17 cellular contexts compared by ENCODE assay signal in genomic region chr3:42077785-42078184, GRCh38. TPM values are rescaled to one million over a fixed set of nuclear protein-coding genes. Genes with fewer than 3 reads are reported as not detected.
DNase-seq lines count a peak whose midpoint lies in the region; ATAC-seq, FAIRE-seq and TF ChIP-seq lines count a peak whose summit lies in the region.
"Had no signal": no experiment of that assay in that cellular context is flagged by ENCODE, and none has a peak within 500 bp of the region (broad histone marks: within the 10 kb centered on the region; RNA-seq: fewer than 3 reads in every experiment).

No MANE protein-coding gene starts in this region.

- H3K9ac ChIP-seq in astrocyte (ENCODE audit: low read length) (no peak overlapping the region), smooth muscle cell (ENCODE audit: low read depth) (no peak overlapping the region)

- H3K27me3 ChIP-seq in astrocyte (ENCODE audit: insufficient read depth, low read length) = no peaks in the 10 kb centered on the region
- H3K27me3 ChIP-seq in right atrium auricular region = no peaks in the 10 kb centered on the region
- H3K27me3 ChIP-seq in smooth muscle cell (ENCODE audit: low read depth) = no peaks in the 10 kb centered on the region
- no peaks in the 10 kb centered on the region for H3K27me3 ChIP-seq in upper lobe of right lung

- FAIRE-seq in astrocyte (lab: Jason Lieb, UNC) = no peak

- intact Hi-C loops in upper lobe of right lung (cut with DNase I) = loop anchor here (10.0 kb wide), 1 partner anchor 63 kb away; no protein-coding TSS in a partner anchor

- H3K9me3 Mint-ChIP-seq in IgD-negative memory B cell (peaks cover 0 to 4% (median 0%) of the 10 kb centered on the region in 3 donors), astrocyte (ENCODE audit: unreplicated experiment) (peaks cover 2% of the 10 kb centered on the region)
- H3K9me3 Mint-ChIP-seq: dendritic cell treated with granulocyte-macrophage colony-stimulating factor and Interleukin-4, amounts not matched to agents 40 ng/mL and 50 ng/mL, for 4 days; immature natural killer cell had no signal

- no peak for TF ChIP-seq CTCF in astrocyte (IDR thresholded peaks at IDR 0.05; ENCODE audit: insufficient read depth, low read depth, low read length)
- TF ChIP-seq CTCF in right atrium auricular region (IDR thresholded peaks at IDR 0.05) = no peak
- TF ChIP-seq CTCF in smooth muscle cell (IDR thresholded peaks at IDR 0.05; ENCODE audit: borderline replicate concordance, insufficient read depth, poor library complexity, severe bottlenecking) = no peak
- TF ChIP-seq CTCF in upper lobe of right lung (IDR thresholded peaks at IDR 0.05) = no peak

- DNase-seq in astrocyte (ENCODE audit: low read depth) (no peak), right atrium auricular region (ENCODE audit: low spot score) (no peak), smooth muscle cell (lab: John Stamatoyannopoulos, UW; ENCODE audit: unreplicated experiment) (no peak), GDM1 (lab: John Stamatoyannopoulos, UW) (no peak), upper lobe of right lung (no peak)
- DNase-seq: activated CD4-positive, alpha-beta T cell treated with anti-CD3 and anti-CD28 coated beads for 1 hour; EL; immature natural killer cell; NCI-H1048; NCI-H2081 treated with DMSO at 0.1 percent for 48 hours; NCI-H524 treated with DMSO at 0.1 percent for 48 hours; T1000 had no signal

- H4K20me1 ChIP-seq in astrocyte (ENCODE audit: insufficient read depth, low read length) (peaks cover 36% of the 10 kb centered on the region), smooth muscle cell (ENCODE audit: low read depth) (peaks cover 7% of the 10 kb centered on the region)

- H3K4me1 ChIP-seq in astrocyte (ENCODE audit: insufficient read depth, low read length) = peaks cover 20% of the 10 kb centered on the region
- H3K4me1 ChIP-seq in right atrium auricular region = peaks cover 0 to 71% of the 10 kb centered on the region in 2 donors
- H3K4me1 ChIP-seq in smooth muscle cell (ENCODE audit: low read depth) = peaks cover 18% of the 10 kb centered on the region
- peaks cover 39% of the 10 kb centered on the region for H3K4me1 ChIP-seq in upper lobe of right lung

- no peak overlapping the region for H3K4me3 Mint-ChIP-seq in IgD-negative memory B cell
- H3K4me3 Mint-ChIP-seq in astrocyte (ENCODE audit: unreplicated experiment) = no peak overlapping the region
- H3K4me3 Mint-ChIP-seq: dendritic cell treated with granulocyte-macrophage colony-stimulating factor and Interleukin-4, amounts not matched to agents 40 ng/mL and 50 ng/mL, for 4 days; immature natural killer cell had no signal

- H3K27ac Mint-ChIP-seq in IgD-negative memory B cell = peak overlapping the region; percentile 62 to 89 (median 81)
- peak overlapping the region; percentile 89 for H3K27ac Mint-ChIP-seq in astrocyte (ENCODE audit: unreplicated experiment)
- H3K27ac Mint-ChIP-seq: dendritic cell treated with granulocyte-macrophage colony-stimulating factor and Interleukin-4, amounts not matched to agents 40 ng/mL and 50 ng/mL, for 4 days had no signal

- H3K27ac ChIP-seq in astrocyte (ENCODE audit: low read depth, low read length) (no peak overlapping the region), right atrium auricular region (peak overlapping the region; percentile 63 to 85), smooth muscle cell (ENCODE audit: low read depth) (peak overlapping the region; percentile 23), upper lobe of right lung (no peak overlapping the region)

- H3K36me3 Mint-ChIP-seq in IgD-negative memory B cell = peaks cover 3% of the 10 kb centered on the region
- peaks cover 2% of the 10 kb centered on the region for H3K36me3 Mint-ChIP-seq in astrocyte (ENCODE audit: low read depth, unreplicated experiment)
- H3K36me3 Mint-ChIP-seq: immature natural killer cell had no signal

- no peak overlapping the region for H2AFZ ChIP-seq in astrocyte (ENCODE audit: low read depth, low read length)
- no peak overlapping the region for H2AFZ ChIP-seq in smooth muscle cell (ENCODE audit: low read depth)

- no peak overlapping the region for H3K4me3 ChIP-seq in astrocyte (ENCODE audit: insufficient read depth, low read depth, low read length)
- no peak overlapping the region for H3K4me3 ChIP-seq in right atrium auricular region
- H3K4me3 ChIP-seq in smooth muscle cell = no peak overlapping the region
- H3K4me3 ChIP-seq in upper lobe of right lung = no peak overlapping the region

- 49% methylated on average over 5 of the region's 5 CpGs for WGBS in smooth muscle cell (ENCODE audit: low lambda C conversion rate)

- no peaks in the 10 kb centered on the region for H3K9me3 ChIP-seq in astrocyte (ENCODE audit: insufficient read depth, low read depth, low read length)
- H3K9me3 ChIP-seq in right atrium auricular region = no peaks in the 10 kb centered on the region
- H3K9me3 ChIP-seq in smooth muscle cell (replicated peaks; ENCODE audit: low read depth) = no peaks in the 10 kb centered on the region
- no peaks in the 10 kb centered on the region for H3K9me3 ChIP-seq in upper lobe of right lung

- H3K4me2 ChIP-seq in astrocyte (ENCODE audit: low read length) (no peak overlapping the region), smooth muscle cell (no peak overlapping the region)

- H3K27me3 Mint-ChIP-seq in IgD-negative memory B cell = no peaks in the 10 kb centered on the region
- no peaks in the 10 kb centered on the region for H3K27me3 Mint-ChIP-seq in astrocyte (ENCODE audit: low read depth, unreplicated experiment)
- H3K27me3 Mint-ChIP-seq: dendritic cell treated with granulocyte-macrophage colony-stimulating factor and Interleukin-4, amounts not matched to agents 40 ng/mL and 50 ng/mL, for 4 days had no signal

- ATAC-seq in HG03565 (IDR thresholded peaks at IDR 0.05; ENCODE audit: unreplicated experiment) (no peak), upper lobe of right lung (no peak), GM18867 (IDR thresholded peaks at IDR 0.05; ENCODE audit: unreplicated experiment) (no peak)
- ATAC-seq: sciatic nerve had no signal

- H3K79me2 ChIP-seq in astrocyte (ENCODE audit: insufficient read depth, low read length) (peaks cover 91% of the 10 kb centered on the region), smooth muscle cell (ENCODE audit: low read depth) (peaks cover 66% of the 10 kb centered on the region)

- H3F3A ChIP-seq in smooth muscle cell (ENCODE audit: low read depth) = peaks cover 20% of the 10 kb centered on the region

- H3K4me1 Mint-ChIP-seq in IgD-negative memory B cell = peaks cover 60 to 69% (median 68%) of the 10 kb centered on the region in 3 donors
- H3K4me1 Mint-ChIP-seq in astrocyte (ENCODE audit: low read depth, unreplicated experiment) = peaks cover 58% of the 10 kb centered on the region

- H3K36me3 ChIP-seq in astrocyte (ENCODE audit: insufficient read depth, low read length) (no peaks in the 10 kb centered on the region), right atrium auricular region (no peaks in the 10 kb centered on the region), smooth muscle cell (ENCODE audit: low read depth) (no peaks in the 10 kb centered on the region), upper lobe of right lung (no peaks in the 10 kb centered on the region)

RNA-seq across cellular contexts. Expression of gene TRAK1, which starts 13.4 kb away (rescaled TPM):
- polyA plus RNA-seq in IgD-negative memory B cell (24.6 TPM), smooth muscle cell (8.7 and 13.9 TPM in 2 replicates)
- total RNA-seq in astrocyte (52.3 and 56.2 TPM in 2 replicates), right atrium auricular region (100 to 1,000 TPM; 172 to 259 TPM), smooth muscle cell (13.7 and 16.3 TPM in 2 replicates), upper lobe of right lung (49.6 TPM)

Comparison
In these comparisons a context has a peak if more than half of its experiments do, and no peak if none do; other contexts are left out.
1. H3K27ac ChIP-seq: peak in right atrium auricular region (2 of 2) and smooth muscle cell (single experiment); none in astrocyte (single experiment) and upper lobe of right lung (single experiment).